In genomic region chr2:182929972-182930371, GRCh38 we compare ENCODE assay signal across 20 cellular contexts.
A peak's percentile ranks its signal among the peaks of the same experiment; 100 is the strongest.
DNase-seq lines count a peak whose midpoint lies in the region; ATAC-seq, FAIRE-seq and TF ChIP-seq lines count a peak whose summit lies in the region.
"Had no signal": no experiment of that assay in that cellular context is flagged by ENCODE, and none has a peak within 500 bp of the region (broad histone marks: within the 10 kb centered on the region; RNA-seq: fewer than 3 reads in every experiment).

No MANE protein-coding gene starts in this region.

- TF ChIP-seq CTCF in K562 (IDR thresholded peaks at IDR 0.05 in 2 of 3, conservative IDR thresholded peaks at IDR 0.05 in 1 of 3; ENCODE audit: insufficient read depth in 2 of 3, low read depth in 1 of 3, low read length in 3 of 3), result no peak
- no peak for TF ChIP-seq CTCF in neural progenitor cell (IDR thresholded peaks at IDR 0.05)
- no peak for TF ChIP-seq CTCF in ascending aorta (IDR thresholded peaks at IDR 0.05)

- H3K27ac ChIP-seq in HUES64 (ENCODE audit: low read depth, low read length) (peak overlapping the region; percentile 45; the same call in 1 of the 2 replicates), K562 (ENCODE audit: extremely low read depth, low read depth, low read length) (no peak overlapping the region), neural progenitor cell (peak overlapping the region; percentile 5), ascending aorta (no peak overlapping the region)
- H3K27ac ChIP-seq: BLaER1 treated with 17β-estradiol and CSF1 and Interleukin-3, amounts not matched to agents 10 nM and 100 nM; RWPE1 had no signal

- no peak for TF ChIP-seq POLR2A in K562 (conservative IDR thresholded peaks at IDR 0.05)

- POLR2A ChIA-PET in K562 (lab: Yijun Ruan, JAX), result interaction anchor here (1.6 kb wide), 1 partner anchor 25 kb away, joined by 4 read pairs; no protein-coding TSS in a partner anchor

- H3K79me2 ChIP-seq in K562 (ENCODE audit: control insufficient read depth, insufficient read depth, low read length), result no peaks in the 10 kb centered on the region
- H3K79me2 ChIP-seq in neural progenitor cell (ENCODE audit: low read depth), result no peaks in the 10 kb centered on the region

- H3K4me3 ChIP-seq in HUES64 (ENCODE audit: low read length) (no peak overlapping the region), K562 (no peak overlapping the region), neural progenitor cell (no peak overlapping the region), ascending aorta (no peak overlapping the region)
- H3K4me3 ChIP-seq: BLaER1 treated with 17β-estradiol and CSF1 and Interleukin-3, amounts not matched to agents 10 nM and 100 nM had no signal

- in situ Hi-C loops in K562 (cut with MboI), result no loop called here

- no peaks in the 10 kb centered on the region for H3K9me3 Mint-ChIP-seq in neural progenitor cell
- no peaks in the 10 kb centered on the region for H3K9me3 Mint-ChIP-seq in activated CD8-positive, alpha-beta memory T cell treated with anti-CD3 and anti-CD28 coated beads, Interleukin-2, amount 10 ng/mL, durations not matched to agents 7 days and 5 days (ENCODE audit: low read depth)
- H3K9me3 Mint-ChIP-seq: CD8-positive, alpha-beta memory T cell had no signal

- BruUV-seq in K562 (replicated peaks; lab: Mats Ljungman, UMichigan), result no TSS peak

- no peaks in the 10 kb centered on the region for H4K20me1 ChIP-seq in K562 (replicated peaks; ENCODE audit: control insufficient read depth, insufficient read depth, low read length)
- H4K20me1 ChIP-seq in neural progenitor cell (ENCODE audit: low read depth), result peaks cover 10% of the 10 kb centered on the region
- H4K20me1 ChIP-seq: BLaER1 treated with 17β-estradiol and CSF1 and Interleukin-3, amounts not matched to agents 10 nM and 100 nM had no signal

- CTCF ChIA-PET in K562 (lab: Yijun Ruan, JAX; ENCODE audit: low intra/inter-chr PET ratio), result no interaction called here
- CTCF ChIA-PET in activated CD8-positive, alpha-beta memory T cell treated with anti-CD3 and anti-CD28 coated beads, Interleukin-2, amount 10 ng/mL, durations not matched to agents 7 days and 5 days (lab: Charles Lee), result interaction anchor here (0.6 to 1.5 kb wide), 3 partner anchors 11 to 28 kb away, joined by 3 to 4 read pairs (median 3); no protein-coding TSS in a partner anchor

- H3K36me3 ChIP-seq in HUES64 (ENCODE audit: insufficient read depth, low read length) (peaks cover 95% of the 10 kb centered on the region), K562 (ENCODE audit: control insufficient read depth, insufficient read depth, low read length) (peaks cover 82% of the 10 kb centered on the region), neural progenitor cell (peaks cover 45% of the 10 kb centered on the region), ascending aorta (peaks cover 32 to 52% of the 10 kb centered on the region in 2 donors)
- H3K36me3 ChIP-seq: BLaER1 treated with 17β-estradiol and CSF1 and Interleukin-3, amounts not matched to agents 10 nM and 100 nM had no signal

- H3K27me3 Mint-ChIP-seq in neural progenitor cell (ENCODE audit: insufficient read depth, low read depth), result no peaks in the 10 kb centered on the region
- H3K27me3 Mint-ChIP-seq in activated CD8-positive, alpha-beta memory T cell treated with anti-CD3 and anti-CD28 coated beads, Interleukin-2, amount 10 ng/mL, durations not matched to agents 7 days and 5 days, result no peaks in the 10 kb centered on the region
- H3K27me3 Mint-ChIP-seq: CD8-positive, alpha-beta memory T cell had no signal

- peaks cover 15% of the 10 kb centered on the region for H3K4me1 ChIP-seq in HUES64 (ENCODE audit: insufficient read depth, low read length)
- H3K4me1 ChIP-seq in K562 (replicated peaks in 1 of 2; ENCODE audit: control insufficient read depth in 2 of 2, insufficient read depth in 2 of 2, low read length in 2 of 2), result no peaks in the 10 kb centered on the region
- peaks cover 30% of the 10 kb centered on the region for H3K4me1 ChIP-seq in neural progenitor cell
- no peaks in the 10 kb centered on the region for H3K4me1 ChIP-seq in ascending aorta
- H3K4me1 ChIP-seq: BLaER1 treated with 17β-estradiol and CSF1 and Interleukin-3, amounts not matched to agents 10 nM and 100 nM had no signal

- no peak overlapping the region for H2AFZ ChIP-seq in K562 (ENCODE audit: low read depth, low read length)
- H2AFZ ChIP-seq in neural progenitor cell (replicated peaks), result no peak overlapping the region

- intact Hi-C loops in K562 (cut with micrococcal nuclease) (no loop called here), ascending aorta (cut with DNase I) (no loop called here)

- peaks cover 30% of the 10 kb centered on the region for H3K36me3 Mint-ChIP-seq in neural progenitor cell
- H3K36me3 Mint-ChIP-seq in activated CD8-positive, alpha-beta memory T cell treated with anti-CD3 and anti-CD28 coated beads, Interleukin-2, amount 10 ng/mL, durations not matched to agents 7 days and 5 days, result peaks cover 4% of the 10 kb centered on the region

- H3K4me2 ChIP-seq in K562 (ENCODE audit: insufficient read depth, low read length), result no peak overlapping the region
- no peak overlapping the region for H3K4me2 ChIP-seq in neural progenitor cell
- H3K4me2 ChIP-seq: BLaER1 treated with 17β-estradiol and CSF1 and Interleukin-3, amounts not matched to agents 10 nM and 100 nM had no signal

- ATAC-seq in K562 (no peak; the same call in 2 of the 3 replicates), HG03457 (IDR thresholded peaks at IDR 0.05; ENCODE audit: unreplicated experiment) (no peak)
- ATAC-seq in activated CD8-positive, alpha-beta memory T cell treated with anti-CD3 and anti-CD28 coated beads, Interleukin-2, amount 10 ng/mL, durations not matched to agents 7 days and 5 days, result no peak
- ATAC-seq: PC-3 had no signal

- no peak overlapping the region for H3K27ac Mint-ChIP-seq in neural progenitor cell
- H3K27ac Mint-ChIP-seq in activated CD8-positive, alpha-beta memory T cell treated with anti-CD3 and anti-CD28 coated beads, Interleukin-2, amount 10 ng/mL, durations not matched to agents 7 days and 5 days, result no peak overlapping the region

- H3K9me1 ChIP-seq in K562 (ENCODE audit: control insufficient read depth, insufficient read depth, low read length), result no peaks in the 10 kb centered on the region

- DNase-seq in GM19239 (ENCODE audit: insufficient read length, low spot score) (no peak), K562 (ENCODE audit: extremely low read depth in 1 of 4, low spot score in 3 of 4) (no peak), neural progenitor cell (ENCODE audit: low spot score) (peak; percentile 27), ascending aorta (ENCODE audit: low spot score in 2 of 2) (no peak)
- no peak for DNase-seq in activated CD8-positive, alpha-beta memory T cell treated with anti-CD3 and anti-CD28 coated beads, Interleukin-2, amount 10 ng/mL, durations not matched to agents 7 days and 5 days
- DNase-seq: CD8-positive, alpha-beta memory T cell; DMS79; NCI-H1092; NCI-H1436 treated with DMSO at 0.1 percent for 48 hours; NCI-H2029 treated with DMSO at 0.1 percent for 48 hours; NCI-H2171; NCI-H526; PC-3 had no signal

- H3K9me3 ChIP-seq in HUES64 (ENCODE audit: insufficient read depth, low read depth, low read length) (no peaks in the 10 kb centered on the region), K562 (replicated peaks; ENCODE audit: control insufficient read depth, insufficient read depth, low read depth, low read length) (no peaks in the 10 kb centered on the region), neural progenitor cell (ENCODE audit: low read depth) (no peaks in the 10 kb centered on the region), ascending aorta (no peaks in the 10 kb centered on the region)
- H3K9me3 ChIP-seq: BLaER1 treated with 17β-estradiol and CSF1 and Interleukin-3, amounts not matched to agents 10 nM and 100 nM had no signal

- peaks cover 28% of the 10 kb centered on the region for H3F3A ChIP-seq in neural progenitor cell (ENCODE audit: low read depth)

- FAIRE-seq in GM19239 (lab: Jason Lieb, UNC), result peak; percentile 11
- no peak for FAIRE-seq in K562 (lab: Jason Lieb, UNC)
- FAIRE-seq: GM12892, GM18507, H1 had no signal

- H3K4me1 Mint-ChIP-seq in neural progenitor cell, result peaks cover 5% of the 10 kb centered on the region
- no peaks in the 10 kb centered on the region for H3K4me1 Mint-ChIP-seq in activated CD8-positive, alpha-beta memory T cell treated with anti-CD3 and anti-CD28 coated beads, Interleukin-2, amount 10 ng/mL, durations not matched to agents 7 days and 5 days
- H3K4me1 Mint-ChIP-seq: CD8-positive, alpha-beta memory T cell had no signal

- TF ChIP-seq EP300 in K562 (IDR thresholded peaks at IDR 0.05; ENCODE audit: low read length), result no peak

- TF ChIP-seq RAD21 in K562 (CRISPR knock-in tag; conservative IDR thresholded peaks at IDR 0.05 in 1 of 2, IDR thresholded peaks at IDR 0.05 in 1 of 2), result no peak

- H3K9ac ChIP-seq in HUES64 (ENCODE audit: low read depth, low read length) (no peak overlapping the region), K562 (ENCODE audit: insufficient read depth in 1 of 2, low read depth in 2 of 2, low read length in 2 of 2) (no peak overlapping the region), neural progenitor cell (no peak overlapping the region)
- H3K9ac ChIP-seq: BLaER1 treated with 17β-estradiol and CSF1 and Interleukin-3, amounts not matched to agents 10 nM and 100 nM had no signal

- H3K4me3 Mint-ChIP-seq in neural progenitor cell, result no peak overlapping the region
- H3K4me3 Mint-ChIP-seq in activated CD8-positive, alpha-beta memory T cell treated with anti-CD3 and anti-CD28 coated beads, Interleukin-2, amount 10 ng/mL, durations not matched to agents 7 days and 5 days, result no peak overlapping the region
- H3K4me3 Mint-ChIP-seq: CD8-positive, alpha-beta memory T cell had no signal

- no peaks in the 10 kb centered on the region for H3K27me3 ChIP-seq in HUES64 (ENCODE audit: insufficient read depth, low read length)
- H3K27me3 ChIP-seq in K562 (ENCODE audit: control insufficient read depth in 2 of 2, insufficient read depth in 2 of 2, low read length in 2 of 2), result no peaks in the 10 kb centered on the region
- H3K27me3 ChIP-seq in neural progenitor cell, result no peaks in the 10 kb centered on the region
- no peaks in the 10 kb centered on the region for H3K27me3 ChIP-seq in ascending aorta
- H3K27me3 ChIP-seq: BLaER1 treated with 17β-estradiol and CSF1 and Interleukin-3, amounts not matched to agents 10 nM and 100 nM had no signal

TF ChIP-seq in K562, 482 proteins besides CTCF, POLR2A, EP300 and RAD21:
- TF ChIP-seq L3MBTL2 (IDR thresholded peaks at IDR 0.05) (no peak), SUPT5H (IDR thresholded peaks at IDR 0.05) (0 out of 2 replicates have a peak, but pooled peaks have one; percentile 31)

Comparison
In these comparisons a context has a peak if more than half of its experiments do, and no peak if none do; other contexts are left out.
1. H3K27ac ChIP-seq: peak in HUES64 (single experiment) and neural progenitor cell (single experiment); none in K562 (single experiment) and ascending aorta (0 of 2).